In genomic region chr11:122655527-122656072, GRCh38 we compare ENCODE assay signal across 8 cellular contexts. TPM values are rescaled to one million over a fixed set of nuclear protein-coding genes. Genes with fewer than 3 reads are reported as not detected.
DNase-seq lines count a peak whose midpoint lies in the region; ATAC-seq, FAIRE-seq and TF ChIP-seq lines count a peak whose summit lies in the region.

UBASH3B (plus strand) TSS chr11:122655722; CDS start chr11:122656050, 328 bp downstream.

- peaks cover 7% of the 10 kb centered on the region for H3K36me3 Mint-ChIP-seq in astrocyte (ENCODE audit: low read depth, unreplicated experiment)

- H3K4me2 ChIP-seq in astrocyte (ENCODE audit: low read length) = peak within 1 kb of the TSS; percentile 97

- H3K27ac ChIP-seq in astrocyte (ENCODE audit: low read depth, low read length) (peak within 1 kb of the TSS; percentile 92), right cardiac atrium (ENCODE audit: low read length) (peak within 1 kb of the TSS; percentile 16), prostate gland (peak within 1 kb of the TSS; percentile 78 to 88)

- peaks cover 40% of the 10 kb centered on the region for H4K20me1 ChIP-seq in astrocyte (ENCODE audit: insufficient read depth, low read length)

- H3K4me3 ChIP-seq in astrocyte (ENCODE audit: insufficient read depth, low read depth, low read length) = peak within 1 kb of the TSS; percentile 80
- peak within 1 kb of the TSS; percentile 31 for H3K4me3 ChIP-seq in right cardiac atrium (ENCODE audit: low read length)
- H3K4me3 ChIP-seq in prostate gland = peak within 1 kb of the TSS; percentile 48 to 73

- intact Hi-C loops in right cardiac atrium (cut with DNase I) = no loop called here
- intact Hi-C loops in prostate gland (cut with DNase I) = no loop called here

- no peaks in the 10 kb centered on the region for H3K27me3 Mint-ChIP-seq in astrocyte (ENCODE audit: low read depth, unreplicated experiment)

- 1% methylated on average over 39 of the region's 39 CpGs for WGBS in right cardiac atrium
- WGBS in prostate gland = 0% methylated on average over 39 of the region's 39 CpGs

- peaks cover 11% of the 10 kb centered on the region for H3K4me1 Mint-ChIP-seq in astrocyte (ENCODE audit: low read depth, unreplicated experiment)

- H3K9me3 ChIP-seq in astrocyte (ENCODE audit: insufficient read depth, low read depth, low read length) = no peaks in the 10 kb centered on the region
- H3K9me3 ChIP-seq in right cardiac atrium (ENCODE audit: control insufficient read depth, low read length) = no peaks in the 10 kb centered on the region
- no peaks in the 10 kb centered on the region for H3K9me3 ChIP-seq in prostate gland

- peaks cover 12% of the 10 kb centered on the region for H3K4me1 ChIP-seq in astrocyte (ENCODE audit: insufficient read depth, low read length)
- H3K4me1 ChIP-seq in right cardiac atrium (ENCODE audit: control insufficient read depth, insufficient read depth, low read length) = peaks cover 4% of the 10 kb centered on the region
- no peaks in the 10 kb centered on the region for H3K4me1 ChIP-seq in prostate gland (replicated peaks)

- H3K27ac Mint-ChIP-seq in astrocyte (ENCODE audit: unreplicated experiment) = peak within 1 kb of the TSS; percentile 89

- peak within 1 kb of the TSS; percentile 82 for H2AFZ ChIP-seq in astrocyte (ENCODE audit: low read depth, low read length)

- FAIRE-seq in astrocyte (lab: Jason Lieb, UNC) = no peak
- no peak for FAIRE-seq in urothelium cell line (lab: Jason Lieb, UNC)

- DNase-seq in GDM1 (lab: John Stamatoyannopoulos, UW) (peak; percentile 59), H4 (ENCODE audit: low spot score) (peak; percentile 74), T-helper 22 cell (ENCODE audit: low read depth) (peak; percentile 42), astrocyte (ENCODE audit: low read depth) (peak; percentile 88), right cardiac atrium (peak; percentile 80 to 91 (median 87)), prostate gland (ENCODE audit: low spot score) (peak; percentile 74), urothelium cell line (ENCODE audit: low spot score) (peak; percentile 76)

- H3K27me3 ChIP-seq in astrocyte (ENCODE audit: insufficient read depth, low read length) (no peaks in the 10 kb centered on the region), right cardiac atrium (ENCODE audit: control insufficient read depth, insufficient read depth) (no peaks in the 10 kb centered on the region), prostate gland (replicated peaks; ENCODE audit: insufficient read depth) (no peaks in the 10 kb centered on the region)

- peak; percentile 93 to 94 for ATAC-seq in right cardiac atrium

- peaks cover 3% of the 10 kb centered on the region for H3K9me3 Mint-ChIP-seq in astrocyte (ENCODE audit: unreplicated experiment)

- TF ChIP-seq CTCF in LNCAP (IDR thresholded peaks at IDR 0.05) (0 out of 2 replicates have a peak, but pooled peaks have one; percentile 12), astrocyte (IDR thresholded peaks at IDR 0.05; ENCODE audit: insufficient read depth, low read depth, low read length) (no peak), prostate gland (IDR thresholded peaks at IDR 0.05) (peak in 1 of 4 experiments; percentile 17)

- peak within 1 kb of the TSS; percentile 97 for H3K4me3 Mint-ChIP-seq in astrocyte (ENCODE audit: unreplicated experiment)

- H3K9ac ChIP-seq in astrocyte (ENCODE audit: low read length) = peak within 1 kb of the TSS; percentile 96

- H3K79me2 ChIP-seq in astrocyte (ENCODE audit: insufficient read depth, low read length) = peaks cover 42% of the 10 kb centered on the region

- H3K36me3 ChIP-seq in astrocyte (ENCODE audit: insufficient read depth, low read length) (peaks cover 6% of the 10 kb centered on the region), prostate gland (no peaks in the 10 kb centered on the region)

- TF ChIP-seq POLR2A in prostate gland (IDR thresholded peaks at IDR 0.05) = peak; percentile 42

RNA-seq across cellular contexts. Expression of gene UBASH3B, which starts in this region (rescaled TPM):
- total RNA-seq in H4 (2014; rRNA removed; shearing (Covaris generic)) = 4.4 and 6.4 TPM in 2 replicates
- total RNA-seq in astrocyte (62.1 and 64.0 TPM in 2 replicates), right cardiac atrium (1 to 10 TPM; 1.5 to 2.5 (median 1.6) TPM), prostate gland (1 to 10 TPM; 1.9 to 9.9 TPM)
- polyA plus RNA-seq in right cardiac atrium = 0.34 TPM

Comparison
In these comparisons a context has a peak if more than half of its experiments do, and no peak if none do; other contexts are left out.
1. Peak in every context shown above with its lines: DNase-seq, ATAC-seq, H3K4me3 ChIP-seq and H3K27ac ChIP-seq.
2. H3K27ac ChIP-seq: peak in every context shown above with its lines; median percentile 92 in astrocyte; 83 in prostate gland; 16 in right cardiac atrium.